ENCODE assay signal across 12 cellular contexts in the genomic region with DNA sequence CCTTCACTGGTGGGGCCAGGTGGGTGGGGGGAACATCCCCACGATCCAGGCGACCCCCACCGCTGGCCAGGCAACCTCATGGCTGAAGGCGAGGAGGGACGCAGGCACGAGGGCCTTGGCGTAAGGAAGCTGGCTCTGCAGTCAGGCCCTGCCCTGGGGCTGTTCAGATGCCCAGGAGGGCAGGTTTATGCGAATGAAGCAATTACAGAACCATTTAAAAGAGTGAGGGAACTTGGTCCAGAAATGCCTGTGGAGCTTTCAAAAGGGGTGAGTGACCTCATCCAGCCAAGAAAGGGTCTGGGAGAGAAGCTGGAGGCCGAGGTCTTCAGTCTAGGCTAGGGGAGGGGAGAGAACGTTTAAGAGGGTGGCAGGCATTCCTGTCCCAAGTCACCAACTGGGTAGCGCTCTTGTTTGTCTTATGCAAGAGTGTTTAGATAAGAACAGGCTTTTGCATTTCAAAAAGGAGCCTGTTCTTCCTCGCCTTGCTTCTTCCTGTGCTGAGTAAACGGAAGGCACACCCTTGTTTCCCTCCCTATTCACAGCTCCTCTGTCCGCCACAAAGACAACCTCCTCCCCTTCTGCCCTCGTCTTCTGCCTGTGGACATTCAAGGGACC.
DNase-seq lines count a peak whose midpoint lies in the region; ATAC-seq and TF ChIP-seq lines count a peak whose summit lies in the region.
"Had no signal": no experiment of that assay in that cellular context is flagged by ENCODE, and none has a peak within 500 bp of the region (broad histone marks: within the 10 kb centered on the region; RNA-seq: fewer than 3 reads in every experiment).

No MANE protein-coding gene starts in this region.

- H3K27ac Mint-ChIP-seq in chondrocyte (ENCODE audit: unreplicated experiment) = no peak overlapping the region
- peak overlapping the region; percentile 63 to 95 (median 86) for H3K27ac Mint-ChIP-seq in naive thymus-derived CD8-positive, alpha-beta T cell

- peak; percentile 11 for DNase-seq in DMS53 treated with DMSO at 0.1 percent for 48 hours (lab: John Stamatoyannopoulos, UW; ENCODE audit: unreplicated experiment)
- peak; percentile 22 for DNase-seq in NCI-H2227 treated with DMSO at 0.1 percent for 48 hours (lab: John Stamatoyannopoulos, UW)
- peak; percentile 51 for DNase-seq in chondrocyte (ENCODE audit: low spot score)
- peak in 2 of 10 donors; percentile 27 to 44 for DNase-seq in naive thymus-derived CD8-positive, alpha-beta T cell
- no peak for DNase-seq in NCI-H2171 treated with DMSO at 0.1 percent for 48 hours (lab: John Stamatoyannopoulos, UW)
- DNase-seq: cerebellar nuclear complex; EL; gastrocnemius medialis; NCI-H187; stimulated activated CD4-positive, alpha-beta T cell treated with anti-CD3 and anti-CD28 coated beads, Interleukin-12 subunit alpha, Interleukin-12 subunit beta, amount 100 ng/mL, for 4 hours had no signal

- H3K36me3 Mint-ChIP-seq in chondrocyte (ENCODE audit: low read depth) = no peaks in the 10 kb centered on the region
- no peaks in the 10 kb centered on the region for H3K36me3 Mint-ChIP-seq in naive thymus-derived CD8-positive, alpha-beta T cell

- POLR2A ChIA-PET in naive thymus-derived CD8-positive, alpha-beta T cell (lab: Charles Lee) = interaction anchor here (0.8 to 1.1 kb wide), 3 partner anchors 8 to 106 kb away, joined by 3 to 4 read pairs (median 3); no protein-coding TSS in a partner anchor

- no peaks in the 10 kb centered on the region for H3K9me3 Mint-ChIP-seq in chondrocyte (ENCODE audit: low read depth)
- no peaks in the 10 kb centered on the region for H3K9me3 Mint-ChIP-seq in naive thymus-derived CD8-positive, alpha-beta T cell

- H3K4me3 Mint-ChIP-seq in chondrocyte (ENCODE audit: unreplicated experiment) = no peak overlapping the region
- H3K4me3 Mint-ChIP-seq in naive thymus-derived CD8-positive, alpha-beta T cell = peak overlapping the region; percentile 1 to 78 (median 39)

- peak; percentile 18 to 60 for ATAC-seq in naive thymus-derived CD8-positive, alpha-beta T cell
- ATAC-seq in GM18519 (IDR thresholded peaks at IDR 0.05; ENCODE audit: low FRiP score, unreplicated experiment) (no peak), HG03521 (IDR thresholded peaks at IDR 0.05; ENCODE audit: unreplicated experiment) (no peak)
- ATAC-seq: gastrocnemius medialis had no signal

- no peak for TF ChIP-seq CTCF in chondrocyte (IDR thresholded peaks at IDR 0.05)

- peaks cover 7% of the 10 kb centered on the region for H3K4me1 Mint-ChIP-seq in chondrocyte (ENCODE audit: low read depth)
- H3K4me1 Mint-ChIP-seq in naive thymus-derived CD8-positive, alpha-beta T cell = peaks cover 9 to 56% (median 40%) of the 10 kb centered on the region in 4 donors

- H3K27me3 Mint-ChIP-seq in chondrocyte (ENCODE audit: low read depth) = peaks cover 24% of the 10 kb centered on the region
- peaks cover 0 to 16% (median 8%) of the 10 kb centered on the region in 5 donors for H3K27me3 Mint-ChIP-seq in naive thymus-derived CD8-positive, alpha-beta T cell

Comparison
In these comparisons a context has a peak if more than half of its experiments do, and no peak if none do; other contexts are left out.
1. ATAC-seq: peak in naive thymus-derived CD8-positive, alpha-beta T cell (2 of 2); none in GM18519 (single experiment) and HG03521 (single experiment).